1 cellular context compared by ENCODE assay signal in the genomic region with DNA sequence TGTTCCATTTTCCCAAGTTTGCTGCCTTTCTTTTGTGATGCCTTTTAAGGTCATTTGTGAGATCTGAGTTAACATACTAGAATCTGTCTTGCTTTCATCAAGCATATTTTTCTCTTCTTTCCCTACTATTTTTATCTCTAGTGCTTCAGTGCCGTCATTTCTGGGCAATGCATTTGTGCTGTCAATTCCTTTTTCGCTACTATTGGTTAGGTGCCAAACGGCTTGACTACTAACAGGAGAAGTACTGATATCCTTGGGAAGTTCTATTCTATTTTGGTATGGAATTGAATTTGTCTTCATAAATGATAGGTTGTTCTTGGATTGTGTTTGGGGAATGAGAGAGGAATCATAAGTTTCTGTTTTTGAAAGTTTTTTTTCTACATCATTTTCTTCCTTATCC.
TF ChIP-seq lines count a peak whose summit lies in the region.

No MANE protein-coding gene starts in this region.

TF ChIP-seq in IMR-90, 13 proteins besides CTCF, POLR2A, EP300 and RAD21 (continued from another document):
- TF ChIP-seq, protein P1, sequence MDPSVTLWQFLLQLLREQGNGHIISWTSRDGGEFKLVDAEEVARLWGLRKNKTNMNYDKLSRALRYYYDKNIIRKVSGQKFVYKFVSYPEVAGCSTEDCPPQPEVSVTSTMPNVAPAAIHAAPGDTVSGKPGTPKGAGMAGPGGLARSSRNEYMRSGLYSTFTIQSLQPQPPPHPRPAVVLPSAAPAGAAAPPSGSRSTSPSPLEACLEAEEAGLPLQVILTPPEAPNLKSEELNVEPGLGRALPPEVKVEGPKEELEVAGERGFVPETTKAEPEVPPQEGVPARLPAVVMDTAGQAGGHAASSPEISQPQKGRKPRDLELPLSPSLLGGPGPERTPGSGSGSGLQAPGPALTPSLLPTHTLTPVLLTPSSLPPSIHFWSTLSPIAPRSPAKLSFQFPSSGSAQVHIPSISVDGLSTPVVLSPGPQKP (IDR thresholded peaks at IDR 0.05; ENCODE audit: borderline replicate concordance, low read depth, low read length): no peak
- no peak for TF ChIP-seq MAFK (IDR thresholded peaks at IDR 0.05; ENCODE audit: low read depth, low read length)
